24 cellular contexts compared by ENCODE assay signal in the genomic region with DNA sequence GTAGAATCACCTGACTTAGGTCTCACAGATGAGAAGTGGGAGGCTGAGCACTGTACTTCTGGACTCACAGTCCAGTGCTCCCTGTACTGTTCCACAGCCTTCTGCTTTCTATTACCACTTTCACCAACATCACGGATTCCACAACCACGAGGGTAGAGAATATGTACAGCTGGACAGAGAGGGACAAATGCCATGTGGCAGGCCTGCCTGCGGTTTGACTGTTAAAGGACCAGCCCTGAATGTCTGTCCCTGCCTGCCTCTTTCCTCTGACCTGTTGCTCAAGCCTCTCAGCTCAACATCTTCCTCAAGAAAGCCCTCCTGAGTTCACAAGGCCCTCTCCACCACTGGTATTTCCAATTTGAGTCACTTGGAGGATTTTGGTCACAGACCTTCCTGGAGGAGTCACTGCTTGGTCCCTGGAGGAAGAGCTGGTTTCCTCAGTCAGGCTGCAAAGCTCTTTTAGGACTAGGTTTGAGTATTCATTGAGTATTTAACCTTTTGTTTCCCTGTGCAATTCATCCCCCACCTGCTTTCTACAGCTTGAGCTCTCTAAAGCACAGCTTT. TPM values are rescaled to one million over a fixed set of nuclear protein-coding genes. Genes with fewer than 3 reads are reported as not detected.
DNase-seq lines count a peak whose midpoint lies in the region; ATAC-seq lines count a peak whose summit lies in the region.
"Had no signal": no experiment of that assay in that cellular context is flagged by ENCODE, and none has a peak within 500 bp of the region (broad histone marks: within the 10 kb centered on the region; RNA-seq: fewer than 3 reads in every experiment).

No MANE protein-coding gene starts in this region.

- ATAC-seq in memory B cell (ENCODE audit: low read depth), result no peak

- POLR2A ChIA-PET in activated CD4-positive, alpha-beta memory T cell treated with anti-CD3 and anti-CD28 coated beads for 36 hours (lab: Charles Lee), result no interaction called here
- POLR2A ChIA-PET in activated CD4-positive, alpha-beta memory T cell treated with anti-CD3 and anti-CD28 coated beads, Interleukin-2, amount 10 ng/mL, durations not matched to agents 7 days and 5 days (lab: Charles Lee), result interaction anchor here (1.1 kb wide), 1 partner anchor 9 kb away, joined by 3 read pairs; no protein-coding TSS in a partner anchor

- H3K4me3 Mint-ChIP-seq in activated CD4-positive, alpha-beta memory T cell treated with anti-CD3 and anti-CD28 coated beads for 36 hours, result no peak overlapping the region
- no peak overlapping the region for H3K4me3 Mint-ChIP-seq in activated CD4-positive, alpha-beta memory T cell treated with anti-CD3 and anti-CD28 coated beads, Interleukin-2, amount 10 ng/mL, durations not matched to agents 7 days and 5 days
- H3K4me3 Mint-ChIP-seq in T-helper 1 cell treated with Interleukin-12 subunit alpha and Interleukin-12 subunit beta and Interleukin-4 antibody, amounts not matched to agents 30 μg/mL and 1 μg/mL, for 36 hours, result peak overlapping the region; percentile 33
- peak overlapping the region; percentile 15 for H3K4me3 Mint-ChIP-seq in memory B cell
- H3K4me3 Mint-ChIP-seq: dendritic cell treated with granulocyte-macrophage colony-stimulating factor and Interleukin-4, amounts not matched to agents 40 ng/mL and 50 ng/mL, for 4 days; neural crest cell had no signal

- no peaks in the 10 kb centered on the region for H3K36me3 Mint-ChIP-seq in activated CD4-positive, alpha-beta memory T cell treated with anti-CD3 and anti-CD28 coated beads for 36 hours
- H3K36me3 Mint-ChIP-seq in activated CD4-positive, alpha-beta memory T cell treated with anti-CD3 and anti-CD28 coated beads, Interleukin-2, amount 10 ng/mL, durations not matched to agents 7 days and 5 days (ENCODE audit: low read depth), result no peaks in the 10 kb centered on the region
- H3K36me3 Mint-ChIP-seq in T-helper 1 cell treated with Interleukin-12 subunit alpha and Interleukin-12 subunit beta and Interleukin-4 antibody, amounts not matched to agents 30 μg/mL and 1 μg/mL, for 36 hours (ENCODE audit: low read depth), result peaks cover 10% of the 10 kb centered on the region
- H3K36me3 Mint-ChIP-seq in memory B cell, result no peaks in the 10 kb centered on the region

- H3K27me3 Mint-ChIP-seq in activated CD4-positive, alpha-beta memory T cell treated with anti-CD3 and anti-CD28 coated beads for 36 hours, result no peaks in the 10 kb centered on the region
- no peaks in the 10 kb centered on the region for H3K27me3 Mint-ChIP-seq in activated CD4-positive, alpha-beta memory T cell treated with anti-CD3 and anti-CD28 coated beads, Interleukin-2, amount 10 ng/mL, durations not matched to agents 7 days and 5 days
- no peaks in the 10 kb centered on the region for H3K27me3 Mint-ChIP-seq in T-helper 1 cell treated with Interleukin-12 subunit alpha and Interleukin-12 subunit beta and Interleukin-4 antibody, amounts not matched to agents 30 μg/mL and 1 μg/mL, for 36 hours (ENCODE audit: low read depth)
- no peaks in the 10 kb centered on the region for H3K27me3 Mint-ChIP-seq in memory B cell
- H3K27me3 Mint-ChIP-seq: dendritic cell treated with granulocyte-macrophage colony-stimulating factor and Interleukin-4, amounts not matched to agents 40 ng/mL and 50 ng/mL, for 4 days had no signal

- peaks cover 0 to 19% (median 0%) of the 10 kb centered on the region in 11 experiments; a peak in 3 of 22 replicates for H3K36me3 ChIP-seq in BLaER1 treated with 17β-estradiol and CSF1 and Interleukin-3, amounts not matched to agents 10 nM and 100 nM
- H3K36me3 ChIP-seq: Peyer's patch, right atrium auricular region, SJCRH30 had no signal

- no peak overlapping the region for H3K9ac ChIP-seq in BLaER1 treated with 17β-estradiol and CSF1 and Interleukin-3, amounts not matched to agents 10 nM and 100 nM
- H3K9ac ChIP-seq: parathyroid adenoma had no signal

- CTCF ChIA-PET in activated CD4-positive, alpha-beta memory T cell treated with anti-CD3 and anti-CD28 coated beads for 36 hours (lab: Charles Lee), result interaction anchor here (0.6 to 0.7 kb wide), 2 partner anchors 60 to 62 kb away, joined by 3 read pairs; no protein-coding TSS in a partner anchor
- CTCF ChIA-PET in activated CD4-positive, alpha-beta memory T cell treated with anti-CD3 and anti-CD28 coated beads, Interleukin-2, amount 10 ng/mL, durations not matched to agents 7 days and 5 days (lab: Charles Lee), result no interaction called here

- intact Hi-C loops in activated CD4-positive, alpha-beta memory T cell treated with anti-CD3 and anti-CD28 coated beads for 36 hours (cut with micrococcal nuclease), result no loop called here

- peaks cover 0 to 9% (median 4%) of the 10 kb centered on the region in 11 experiments; a peak in 4 of 22 replicates for H3K27me3 ChIP-seq in BLaER1 treated with 17β-estradiol and CSF1 and Interleukin-3, amounts not matched to agents 10 nM and 100 nM
- H3K27me3 ChIP-seq: Peyer's patch, right atrium auricular region, SJCRH30 had no signal

- H3K4me1 Mint-ChIP-seq in activated CD4-positive, alpha-beta memory T cell treated with anti-CD3 and anti-CD28 coated beads for 36 hours (ENCODE audit: low read depth), result peaks cover 32% of the 10 kb centered on the region
- peaks cover 28% of the 10 kb centered on the region for H3K4me1 Mint-ChIP-seq in activated CD4-positive, alpha-beta memory T cell treated with anti-CD3 and anti-CD28 coated beads, Interleukin-2, amount 10 ng/mL, durations not matched to agents 7 days and 5 days
- H3K4me1 Mint-ChIP-seq in T-helper 1 cell treated with Interleukin-12 subunit alpha and Interleukin-12 subunit beta and Interleukin-4 antibody, amounts not matched to agents 30 μg/mL and 1 μg/mL, for 36 hours (ENCODE audit: low read depth), result peaks cover 55% of the 10 kb centered on the region
- peaks cover 68% of the 10 kb centered on the region for H3K4me1 Mint-ChIP-seq in memory B cell

- 0 out of 22 replicates have a peak overlapping the region, but pooled peaks of 1 of the 11 experiments have one; percentile 21 for H3K27ac ChIP-seq in BLaER1 treated with 17β-estradiol and CSF1 and Interleukin-3, amounts not matched to agents 10 nM and 100 nM
- no peak overlapping the region for H3K27ac ChIP-seq in substantia nigra (ENCODE audit: low read depth, low read length, poor library complexity, severe bottlenecking)
- H3K27ac ChIP-seq: left ventricle myocardium inferior, parathyroid adenoma, Peyer's patch, right atrium auricular region, SJCRH30 had no signal

- no peaks in the 10 kb centered on the region for H3K9me3 ChIP-seq in BLaER1 treated with 17β-estradiol and CSF1 and Interleukin-3, amounts not matched to agents 10 nM and 100 nM (replicated peaks in 1 of 11)
- H3K9me3 ChIP-seq: left ventricle myocardium inferior, Peyer's patch, right atrium auricular region, SJCRH30 had no signal

- H3K4me2 ChIP-seq in BLaER1 treated with 17β-estradiol and CSF1 and Interleukin-3, amounts not matched to agents 10 nM and 100 nM, result peak overlapping the region in 9 of 11 experiments; percentile 62 to 89 (median 84); a peak in 17 of 22 replicates

- H3K4me1 ChIP-seq in BLaER1 treated with 17β-estradiol and CSF1 and Interleukin-3, amounts not matched to agents 10 nM and 100 nM, result peaks cover 8 to 63% (median 50%) of the 10 kb centered on the region in 10 experiments; a peak in 19 of 20 replicates
- H3K4me1 ChIP-seq: parathyroid adenoma, Peyer's patch, SJCRH30 had no signal

- peak; percentile 27 for DNase-seq in activated CD4-positive, alpha-beta memory T cell treated with anti-CD3 and anti-CD28 coated beads for 36 hours
- no peak for DNase-seq in activated CD4-positive, alpha-beta memory T cell treated with anti-CD3 and anti-CD28 coated beads, Interleukin-2, amount 10 ng/mL, durations not matched to agents 7 days and 5 days
- DNase-seq in memory B cell (ENCODE audit: low spot score in 2 of 2), result no peak
- DNase-seq in Kasumi-1 (lab: John Stamatoyannopoulos, UW), result no peak
- no peak for DNase-seq in substantia nigra (lab: John Stamatoyannopoulos, UW)
- DNase-seq in amygdala (lab: John Stamatoyannopoulos, UW), result no peak
- DNase-seq: activated CD4-positive, CD25-positive, alpha-beta regulatory T cell treated with anti-CD3 and anti-CD28 coated beads, Interleukin-2, amount 50 U/mL, for 72 hours; AML-193; caudate nucleus; DMS53; hypothalamus; left ventricle myocardium inferior; NCI-H1694; NCI-H2171; NCI-H526; Peyer's patch; SJCRH30; trophoblast cell had no signal

- H3K27ac Mint-ChIP-seq in activated CD4-positive, alpha-beta memory T cell treated with anti-CD3 and anti-CD28 coated beads for 36 hours, result peak overlapping the region; percentile 16
- H3K27ac Mint-ChIP-seq in activated CD4-positive, alpha-beta memory T cell treated with anti-CD3 and anti-CD28 coated beads, Interleukin-2, amount 10 ng/mL, durations not matched to agents 7 days and 5 days, result no peak overlapping the region
- peak overlapping the region; percentile 92 for H3K27ac Mint-ChIP-seq in T-helper 1 cell treated with Interleukin-12 subunit alpha and Interleukin-12 subunit beta and Interleukin-4 antibody, amounts not matched to agents 30 μg/mL and 1 μg/mL, for 36 hours
- H3K27ac Mint-ChIP-seq in memory B cell, result peak overlapping the region; percentile 92
- H3K27ac Mint-ChIP-seq: dendritic cell treated with granulocyte-macrophage colony-stimulating factor and Interleukin-4, amounts not matched to agents 40 ng/mL and 50 ng/mL, for 4 days had no signal

- H3K9me3 Mint-ChIP-seq in activated CD4-positive, alpha-beta memory T cell treated with anti-CD3 and anti-CD28 coated beads for 36 hours, result no peaks in the 10 kb centered on the region
- no peaks in the 10 kb centered on the region for H3K9me3 Mint-ChIP-seq in activated CD4-positive, alpha-beta memory T cell treated with anti-CD3 and anti-CD28 coated beads, Interleukin-2, amount 10 ng/mL, durations not matched to agents 7 days and 5 days
- H3K9me3 Mint-ChIP-seq in T-helper 1 cell treated with Interleukin-12 subunit alpha and Interleukin-12 subunit beta and Interleukin-4 antibody, amounts not matched to agents 30 μg/mL and 1 μg/mL, for 36 hours, result no peaks in the 10 kb centered on the region
- no peaks in the 10 kb centered on the region for H3K9me3 Mint-ChIP-seq in memory B cell
- H3K9me3 Mint-ChIP-seq: dendritic cell treated with granulocyte-macrophage colony-stimulating factor and Interleukin-4, amounts not matched to agents 40 ng/mL and 50 ng/mL, for 4 days; neural crest cell had no signal

- H3K4me3 ChIP-seq in BLaER1 treated with 17β-estradiol and CSF1 and Interleukin-3, amounts not matched to agents 10 nM and 100 nM, result no peak overlapping the region
- H3K4me3 ChIP-seq: left ventricle myocardium inferior, Peyer's patch, right atrium auricular region, SJCRH30 had no signal

- H4K20me1 ChIP-seq in BLaER1 treated with 17β-estradiol and CSF1 and Interleukin-3, amounts not matched to agents 10 nM and 100 nM, result peaks cover 14 to 58% (median 37%) of the 10 kb centered on the region in 11 experiments; a peak in 20 of 22 replicates

RNA-seq across cellular contexts. Expression of a gene that starts 49.1 kb away (rescaled TPM):
- total RNA-seq in activated CD4-positive, alpha-beta memory T cell treated with anti-CD3 and anti-CD28 coated beads for 36 hours, result 100 to 1,000 TPM; 171 to 181 TPM
- 100 to 1,000 TPM; 192 to 193 TPM for total RNA-seq in activated CD4-positive, alpha-beta memory T cell treated with anti-CD3 and anti-CD28 coated beads, Interleukin-2, amount 10 ng/mL, durations not matched to agents 7 days and 5 days

Comparison
In these comparisons a context has a peak if more than half of its experiments do, and no peak if none do; other contexts are left out.
1. H3K4me3 Mint-ChIP-seq: peak in T-helper 1 cell treated with Interleukin-12 subunit alpha and Interleukin-12 subunit beta and Interleukin-4 antibody, amounts not matched to agents 30 μg/mL and 1 μg/mL, for 36 hours (single experiment) and memory B cell (single experiment); none in activated CD4-positive, alpha-beta memory T cell treated with anti-CD3 and anti-CD28 coated beads for 36 hours (single experiment) and activated CD4-positive, alpha-beta memory T cell treated with anti-CD3 and anti-CD28 coated beads, Interleukin-2, amount 10 ng/mL, durations not matched to agents 7 days and 5 days (single experiment).